In genomic region chr17:62727916-62728672, GRCh38 we compare ENCODE assay signal across 1 cellular context.
TF ChIP-seq lines count a peak whose summit lies in the region.

No MANE protein-coding gene starts in this region.

TF ChIP-seq in GM23338, 12 proteins besides CTCF, POLR2A, EP300 and RAD21 (continued from another document):
- TF ChIP-seq ZNF462 (CRISPR knock-in tag; IDR thresholded peaks at IDR 0.05) (no peak), REST (IDR thresholded peaks at IDR 0.05; ENCODE audit: unreplicated experiment) (no peak), ETS1 (IDR thresholded peaks at IDR 0.05) (no peak), EZH2 (IDR thresholded peaks at IDR 0.05; ENCODE audit: low read depth, unreplicated experiment) (no peak)
TF ChIP-seq in GM23338: peak in this region for 0.
